ENCODE assay signal across 17 cellular contexts in the genomic region with DNA sequence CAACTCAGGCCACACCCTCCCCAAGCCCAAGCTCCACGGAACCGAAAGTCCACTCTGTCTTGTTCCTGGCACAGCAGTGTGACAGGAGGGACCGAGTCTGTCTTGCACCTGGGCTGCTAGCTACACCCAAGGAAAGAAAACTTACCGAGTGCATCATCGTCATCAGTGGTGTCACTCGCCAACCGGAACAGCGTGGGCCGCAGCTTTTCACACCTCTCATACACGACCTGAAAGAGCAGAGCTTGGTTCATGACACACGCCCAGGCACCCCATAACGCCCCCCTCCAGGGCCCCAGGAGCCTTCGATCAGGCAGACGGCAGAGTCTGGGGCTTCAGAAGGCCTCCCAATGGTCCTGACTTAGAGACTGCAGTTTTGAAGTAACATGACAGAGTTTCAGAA. TPM values are rescaled to one million over a fixed set of nuclear protein-coding genes. Genes with fewer than 3 reads are reported as not detected.
DNase-seq lines count a peak whose midpoint lies in the region; ATAC-seq and TF ChIP-seq lines count a peak whose summit lies in the region.
"Had no signal": no experiment of that assay in that cellular context is flagged by ENCODE, and none has a peak within 500 bp of the region (broad histone marks: within the 10 kb centered on the region; RNA-seq: fewer than 3 reads in every experiment).

No MANE protein-coding gene starts in this region.

- no peaks in the 10 kb centered on the region for H3K9me3 ChIP-seq in osteoblast (ENCODE audit: low read depth, low read length)
- H3K9me3 ChIP-seq: ascending aorta, sigmoid colon had no signal

- peaks cover 5% of the 10 kb centered on the region for H4K20me1 ChIP-seq in osteoblast (ENCODE audit: insufficient read depth, low read length)

- peak overlapping the region; percentile 47 for H3K27ac Mint-ChIP-seq in activated T-helper 17 cell treated with anti-CD3 and anti-CD28 coated beads, Interleukin-2, amount 50 U/mL, for 72 hours

- no peak overlapping the region for H3K27ac ChIP-seq in osteoblast (ENCODE audit: low read depth, low read length)
- H3K27ac ChIP-seq: ascending aorta, KMS-11, PC-9, sigmoid colon had no signal

- TF ChIP-seq CTCF in osteoblast (IDR thresholded peaks at IDR 0.05; ENCODE audit: extremely low read depth, low read depth, low read length), result no peak

- peaks cover 76% of the 10 kb centered on the region for H3K36me3 ChIP-seq in osteoblast (ENCODE audit: insufficient read depth, low read length)

- ATAC-seq in GM18867 (IDR thresholded peaks at IDR 0.05; ENCODE audit: unreplicated experiment) (peak; percentile 94), HG03175 (IDR thresholded peaks at IDR 0.05; ENCODE audit: unreplicated experiment) (peak; percentile 94)
- no peak for ATAC-seq in activated T-helper 17 cell treated with anti-CD3 and anti-CD28 coated beads, Interleukin-2, amount 50 U/mL, for 72 hours (replicated peaks)
- ATAC-seq: left ventricle myocardium superior had no signal

- intact Hi-C loops in posterior vena cava (cut with DNase I), result no loop called here

- no peak overlapping the region for H3K4me3 ChIP-seq in osteoblast (ENCODE audit: insufficient read depth, low read length)
- H3K4me3 ChIP-seq: ascending aorta, PC-9, sigmoid colon had no signal

- H3K4me2 ChIP-seq in osteoblast (ENCODE audit: insufficient read depth, low read length), result no peak overlapping the region
- H3K4me2 ChIP-seq: KMS-11, PC-9 had no signal

- no peaks in the 10 kb centered on the region for H3K27me3 ChIP-seq in osteoblast (ENCODE audit: insufficient read depth, low read length)
- H3K27me3 ChIP-seq: ascending aorta, sigmoid colon had no signal

- no peaks in the 10 kb centered on the region for H3K79me2 ChIP-seq in osteoblast (ENCODE audit: insufficient read depth, low read length)

- H2AFZ ChIP-seq in osteoblast (ENCODE audit: low read length), result no peak overlapping the region
- H2AFZ ChIP-seq: PC-9 had no signal

- H3K4me1 Mint-ChIP-seq in activated T-helper 17 cell treated with anti-CD3 and anti-CD28 coated beads, Interleukin-2, amount 50 U/mL, for 72 hours, result no peaks in the 10 kb centered on the region
- H3K4me1 Mint-ChIP-seq: CD4-positive, CD25-positive, alpha-beta regulatory T cell; neural crest cell had no signal

- H3K36me3 Mint-ChIP-seq in activated T-helper 17 cell treated with anti-CD3 and anti-CD28 coated beads, Interleukin-2, amount 50 U/mL, for 72 hours (ENCODE audit: low read depth), result peaks cover 97% of the 10 kb centered on the region

- no peaks in the 10 kb centered on the region for H3K9me3 Mint-ChIP-seq in activated T-helper 17 cell treated with anti-CD3 and anti-CD28 coated beads, Interleukin-2, amount 50 U/mL, for 72 hours
- H3K9me3 Mint-ChIP-seq: CD4-positive, CD25-positive, alpha-beta regulatory T cell; neural crest cell had no signal

- H3K4me3 Mint-ChIP-seq in activated T-helper 17 cell treated with anti-CD3 and anti-CD28 coated beads, Interleukin-2, amount 50 U/mL, for 72 hours, result no peak overlapping the region
- H3K4me3 Mint-ChIP-seq: CD4-positive, CD25-positive, alpha-beta regulatory T cell; neural crest cell had no signal

- DNase-seq in posterior vena cava (ENCODE audit: low spot score), result peak; percentile 53
- DNase-seq in AG20443 (ENCODE audit: low spot score), result no peak
- DNase-seq in osteoblast (ENCODE audit: insufficient read length, low spot score, missing footprints), result no peak
- no peak for DNase-seq in DMS53 treated with DMSO at 0.1 percent for 48 hours (lab: John Stamatoyannopoulos, UW; ENCODE audit: unreplicated experiment)
- DNase-seq: CD4-positive, CD25-positive, alpha-beta regulatory T cell; GF-D8; left ventricle myocardium superior; NCI-H1436 treated with DMSO at 0.1 percent for 48 hours; NCI-H510A; PC-9; sigmoid colon had no signal

- H3K4me1 ChIP-seq in osteoblast (ENCODE audit: insufficient read depth, low read length), result no peaks in the 10 kb centered on the region
- H3K4me1 ChIP-seq: ascending aorta, sigmoid colon had no signal

- H3K27me3 Mint-ChIP-seq in activated T-helper 17 cell treated with anti-CD3 and anti-CD28 coated beads, Interleukin-2, amount 50 U/mL, for 72 hours, result no peaks in the 10 kb centered on the region
- H3K27me3 Mint-ChIP-seq: CD4-positive, CD25-positive, alpha-beta regulatory T cell had no signal

RNA-seq across cellular contexts. Expression of a gene that starts 27.5 kb away (rescaled TPM):
- total RNA-seq in activated T-helper 17 cell treated with anti-CD3 and anti-CD28 coated beads, Interleukin-2, amount 50 U/mL, for 72 hours, result 100 to 1,000 TPM in 1 of 2 donors, 10 to 100 TPM in 1; 87.2 to 138 TPM
- 10 to 100 TPM; 42.0 to 59.7 TPM for total RNA-seq in posterior vena cava
- 18.1 and 26.2 TPM in 2 replicates for total RNA-seq in osteoblast

RNA-seq across cellular contexts. Expression of a gene that starts 29.8 kb away (rescaled TPM):
- total RNA-seq in activated T-helper 17 cell treated with anti-CD3 and anti-CD28 coated beads, Interleukin-2, amount 50 U/mL, for 72 hours, result 10 to 100 TPM; 21.2 to 29.4 TPM
- total RNA-seq in posterior vena cava, result 10 to 100 TPM; 13.5 to 17.4 TPM
- 17.0 and 20.9 TPM in 2 replicates for total RNA-seq in osteoblast
